14 cellular contexts compared by ENCODE assay signal in the genomic region with DNA sequence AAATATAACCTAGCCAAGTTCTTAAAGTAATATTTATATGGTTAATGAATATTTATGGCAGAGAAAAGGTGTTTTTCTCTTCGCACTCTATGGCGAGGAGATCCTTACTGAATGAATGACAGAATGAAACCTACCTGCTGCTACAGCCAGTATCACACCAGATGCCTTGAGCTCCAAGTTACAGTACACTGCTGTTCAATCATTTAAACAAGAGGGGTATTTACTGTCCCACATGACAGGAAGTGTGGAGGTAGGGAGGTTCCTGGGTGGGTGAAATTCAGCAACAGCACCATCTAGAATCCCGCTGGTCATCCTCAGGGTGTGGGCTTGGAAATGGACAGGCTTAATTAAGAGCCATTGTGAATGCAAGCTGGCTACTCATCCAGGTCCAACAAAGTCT. TPM values are rescaled to one million over a fixed set of nuclear protein-coding genes. Genes with fewer than 3 reads are reported as not detected.
A peak's percentile ranks its signal among the peaks of the same experiment; 100 is the strongest.
DNase-seq lines count a peak whose midpoint lies in the region; ATAC-seq and TF ChIP-seq lines count a peak whose summit lies in the region.
"Had no signal": no experiment of that assay in that cellular context is flagged by ENCODE, and none has a peak within 500 bp of the region (broad histone marks: within the 10 kb centered on the region; RNA-seq: fewer than 3 reads in every experiment).

No MANE protein-coding gene starts in this region.

- H3K27me3 Mint-ChIP-seq in T-helper 17 cell = no peaks in the 10 kb centered on the region
- H3K27me3 Mint-ChIP-seq: stimulated activated naive B cell treated with anti-CD40 and anti-IgM and Interleukin-4, amounts not matched to agents 10 μg/mL and 1 μg/mL and 100 μg/mL, for 72 hours had no signal

- H3K4me3 Mint-ChIP-seq in T-helper 17 cell = no peak overlapping the region
- H3K4me3 Mint-ChIP-seq: activated CD8-positive, alpha-beta memory T cell treated with anti-CD3 and anti-CD28 coated beads, Interleukin-2, amount 10 ng/mL, durations not matched to agents 7 days and 5 days; activated naive CD8-positive, alpha-beta T cell treated with anti-CD3 and anti-CD28 coated beads, Interleukin-2, amount 10 ng/mL, durations not matched to agents 7 days and 5 days; GM23338 had no signal

- no peaks in the 10 kb centered on the region for H3K36me3 Mint-ChIP-seq in T-helper 17 cell (ENCODE audit: low read depth)
- H3K36me3 Mint-ChIP-seq: activated CD8-positive, alpha-beta memory T cell treated with anti-CD3 and anti-CD28 coated beads, Interleukin-2, amount 10 ng/mL, durations not matched to agents 7 days and 5 days; activated naive CD8-positive, alpha-beta T cell treated with anti-CD3 and anti-CD28 coated beads, Interleukin-2, amount 10 ng/mL, durations not matched to agents 7 days and 5 days; stimulated activated naive B cell treated with anti-CD40 and anti-IgM and Interleukin-4, amounts not matched to agents 10 μg/mL and 1 μg/mL and 100 μg/mL, for 72 hours had no signal

- peaks cover 49% of the 10 kb centered on the region for H3K4me1 Mint-ChIP-seq in T-helper 17 cell

- H3K36me3 ChIP-seq in lower lobe of right lung (no peaks in the 10 kb centered on the region), thoracic aorta (no peaks in the 10 kb centered on the region)

- ATAC-seq in GM19395 (IDR thresholded peaks at IDR 0.05; ENCODE audit: unreplicated experiment) (peak; percentile 18), T-helper 17 cell (no peak), lower lobe of right lung (no peak), thoracic aorta (ENCODE audit: insufficient number of reproducible peaks, low FRiP score, low read depth) (no peak), HG03457 (IDR thresholded peaks at IDR 0.05; ENCODE audit: unreplicated experiment) (no peak)
- ATAC-seq: GM23338 had no signal

- H3K27ac ChIP-seq in lower lobe of right lung (peak overlapping the region; percentile 58), thoracic aorta (peak overlapping the region; percentile 55 to 67)

- intact Hi-C loops in lower lobe of right lung (cut with DNase I) = no loop called here

- H3K4me1 ChIP-seq in lower lobe of right lung (peaks cover 82% of the 10 kb centered on the region), thoracic aorta (ENCODE audit: control insufficient read depth in 1 of 2, low read depth in 2 of 2) (peaks cover 60 to 97% of the 10 kb centered on the region in 2 donors)

- DNase-seq in T-helper 17 cell (no peak), lower lobe of right lung (no peak), thoracic aorta (ENCODE audit: low spot score) (no peak), foreskin fibroblast (no peak)
- DNase-seq in stimulated activated CD8-positive, alpha-beta memory T cell treated with anti-CD3 and anti-CD28 coated beads, Interleukin-4, amount 100 ng/mL, for 48 hours = no peak
- DNase-seq: activated CD8-positive, alpha-beta memory T cell treated with anti-CD3 and anti-CD28 coated beads, Interleukin-2, amount 10 ng/mL, durations not matched to agents 7 days and 5 days; activated naive CD8-positive, alpha-beta T cell treated with anti-CD3 and anti-CD28 coated beads, Interleukin-2, amount 10 ng/mL, durations not matched to agents 7 days and 5 days; left colon; NCI-H226; occipital lobe had no signal

- H3K9me3 ChIP-seq in T-helper 17 cell (ENCODE audit: control insufficient read depth, low read length, poor library complexity, severe bottlenecking) = no peaks in the 10 kb centered on the region
- no peaks in the 10 kb centered on the region for H3K9me3 ChIP-seq in lower lobe of right lung
- no peaks in the 10 kb centered on the region for H3K9me3 ChIP-seq in thoracic aorta

- H3K27me3 ChIP-seq in lower lobe of right lung (ENCODE audit: low read depth) (no peaks in the 10 kb centered on the region), thoracic aorta (replicated peaks; ENCODE audit: insufficient read depth) (no peaks in the 10 kb centered on the region)

- peak overlapping the region; percentile 91 for H3K27ac Mint-ChIP-seq in T-helper 17 cell
- H3K27ac Mint-ChIP-seq: activated CD8-positive, alpha-beta memory T cell treated with anti-CD3 and anti-CD28 coated beads, Interleukin-2, amount 10 ng/mL, durations not matched to agents 7 days and 5 days; activated naive CD8-positive, alpha-beta T cell treated with anti-CD3 and anti-CD28 coated beads, Interleukin-2, amount 10 ng/mL, durations not matched to agents 7 days and 5 days; GM23338; stimulated activated naive B cell treated with anti-CD40 and anti-IgM and Interleukin-4, amounts not matched to agents 10 μg/mL and 1 μg/mL and 100 μg/mL, for 72 hours had no signal

- TF ChIP-seq CTCF in lower lobe of right lung (IDR thresholded peaks at IDR 0.05) (no peak), thoracic aorta (IDR thresholded peaks at IDR 0.05) (no peak), foreskin fibroblast (IDR thresholded peaks at IDR 0.05; ENCODE audit: low read depth, low read length) (no peak)

- no peak overlapping the region for H3K4me3 ChIP-seq in lower lobe of right lung
- no peak overlapping the region for H3K4me3 ChIP-seq in thoracic aorta
- H3K4me3 ChIP-seq in foreskin fibroblast (ENCODE audit: low read depth in 1 of 2, low read length in 2 of 2) = no peak overlapping the region
- H3K4me3 ChIP-seq: GM23338 had no signal

RNA-seq across cellular contexts. Expression of a gene that starts 14.8 kb away (rescaled TPM):
- total RNA-seq in T-helper 17 cell = 10 to 100 TPM; 23.1 to 25.8 TPM
- 26.1 TPM for total RNA-seq in lower lobe of right lung
- 10 to 100 TPM; 83.8 to 89.4 TPM for total RNA-seq in thoracic aorta
